In genomic region chr5:170393958-170394357, GRCh38 we compare ENCODE assay signal across 14 cellular contexts. TPM values are rescaled to one million over a fixed set of nuclear protein-coding genes. Genes with fewer than 3 reads are reported as not detected.
DNase-seq lines count a peak whose midpoint lies in the region; ATAC-seq and TF ChIP-seq lines count a peak whose summit lies in the region.
"Had no signal": no experiment of that assay in that cellular context is flagged by ENCODE, and none has a peak within 500 bp of the region (broad histone marks: within the 10 kb centered on the region; RNA-seq: fewer than 3 reads in every experiment).

No MANE protein-coding gene starts in this region.

- peaks cover 23% of the 10 kb centered on the region for H3K4me1 Mint-ChIP-seq in activated T-cell treated with anti-CD3 and anti-CD28 coated beads, Interleukin-2, amount 50 U/mL, for 72 hours (ENCODE audit: low read depth)
- H3K4me1 Mint-ChIP-seq in IgD-negative memory B cell = peaks cover 13 to 24% (median 24%) of the 10 kb centered on the region in 3 donors
- H3K4me1 Mint-ChIP-seq in activated naive CD8-positive, alpha-beta T cell treated with anti-CD3 and anti-CD28 coated beads, Interleukin-2, amount 10 ng/mL, durations not matched to agents 7 days and 5 days = peaks cover 12% of the 10 kb centered on the region

- H3K9me3 Mint-ChIP-seq in activated T-cell treated with anti-CD3 and anti-CD28 coated beads, Interleukin-2, amount 50 U/mL, for 72 hours = no peaks in the 10 kb centered on the region
- no peaks in the 10 kb centered on the region for H3K9me3 Mint-ChIP-seq in IgD-negative memory B cell
- H3K9me3 Mint-ChIP-seq in activated naive CD8-positive, alpha-beta T cell treated with anti-CD3 and anti-CD28 coated beads, Interleukin-2, amount 10 ng/mL, durations not matched to agents 7 days and 5 days = no peaks in the 10 kb centered on the region

- peaks cover 0 to 61% (median 50%) of the 10 kb centered on the region in 4 donors for H3K4me1 ChIP-seq in sigmoid colon

- TF ChIP-seq POLR2A in sigmoid colon (IDR thresholded peaks at IDR 0.05) = no peak

- no peaks in the 10 kb centered on the region for H3K9me3 ChIP-seq in sigmoid colon
- H3K9me3 ChIP-seq: ovary had no signal

- peak overlapping the region; percentile 44 to 50 for H3K4me3 Mint-ChIP-seq in activated T-cell treated with anti-CD3 and anti-CD28 coated beads, Interleukin-2, amount 50 U/mL, for 72 hours
- H3K4me3 Mint-ChIP-seq in IgD-negative memory B cell = peak overlapping the region in 2 of 4 donors; percentile 13 to 83
- peak overlapping the region; percentile 63 for H3K4me3 Mint-ChIP-seq in activated naive CD8-positive, alpha-beta T cell treated with anti-CD3 and anti-CD28 coated beads, Interleukin-2, amount 10 ng/mL, durations not matched to agents 7 days and 5 days

- POLR2A ChIA-PET in activated naive CD8-positive, alpha-beta T cell treated with anti-CD3 and anti-CD28 coated beads, Interleukin-2, amount 10 ng/mL, durations not matched to agents 7 days and 5 days (lab: Charles Lee) = interaction anchor here (0.6 to 1.2 kb wide), 2 partner anchors 115 to 129 kb away, joined by 3 read pairs; no protein-coding TSS in a partner anchor

- H3K27ac Mint-ChIP-seq in activated T-cell treated with anti-CD3 and anti-CD28 coated beads, Interleukin-2, amount 50 U/mL, for 72 hours = no peak overlapping the region
- peak overlapping the region; percentile 6 to 27 (median 25) for H3K27ac Mint-ChIP-seq in IgD-negative memory B cell
- peak overlapping the region; percentile 59 for H3K27ac Mint-ChIP-seq in activated naive CD8-positive, alpha-beta T cell treated with anti-CD3 and anti-CD28 coated beads, Interleukin-2, amount 10 ng/mL, durations not matched to agents 7 days and 5 days

- no peak overlapping the region for H3K4me3 ChIP-seq in sigmoid colon
- H3K4me3 ChIP-seq: ovary had no signal

- H3K27me3 Mint-ChIP-seq in activated T-cell treated with anti-CD3 and anti-CD28 coated beads, Interleukin-2, amount 50 U/mL, for 72 hours (ENCODE audit: low read depth) = peaks cover 8% of the 10 kb centered on the region
- H3K27me3 Mint-ChIP-seq in IgD-negative memory B cell = peaks cover 17% of the 10 kb centered on the region
- H3K27me3 Mint-ChIP-seq in activated naive CD8-positive, alpha-beta T cell treated with anti-CD3 and anti-CD28 coated beads, Interleukin-2, amount 10 ng/mL, durations not matched to agents 7 days and 5 days = peaks cover 14% of the 10 kb centered on the region

- no peaks in the 10 kb centered on the region for H3K36me3 Mint-ChIP-seq in activated T-cell treated with anti-CD3 and anti-CD28 coated beads, Interleukin-2, amount 50 U/mL, for 72 hours (ENCODE audit: insufficient read depth in 2 of 2)
- no peaks in the 10 kb centered on the region for H3K36me3 Mint-ChIP-seq in IgD-negative memory B cell
- no peaks in the 10 kb centered on the region for H3K36me3 Mint-ChIP-seq in activated naive CD8-positive, alpha-beta T cell treated with anti-CD3 and anti-CD28 coated beads, Interleukin-2, amount 10 ng/mL, durations not matched to agents 7 days and 5 days

- H3K27ac ChIP-seq in sigmoid colon = peak overlapping the region in 3 of 4 donors; percentile 6 to 95 (median 94)
- H3K27ac ChIP-seq: ovary, VCaP had no signal

- no peak for DNase-seq in activated T-cell treated with anti-CD3 and anti-CD28 coated beads, Interleukin-2, amount 50 U/mL, for 72 hours
- no peak for DNase-seq in activated T-cell treated with anti-CD3 and anti-CD28 coated beads, Interleukin-2, amount 50 U/mL, for 1 hour
- DNase-seq in activated naive CD8-positive, alpha-beta T cell treated with anti-CD3 and anti-CD28 coated beads, Interleukin-2, amount 10 ng/mL, durations not matched to agents 7 days and 5 days = no peak
- DNase-seq in sigmoid colon = no peak
- DNase-seq in omental fat pad (ENCODE audit: low spot score) = no peak
- DNase-seq: DMS79, NCI-H2107, ovary had no signal

- TF ChIP-seq CTCF in sigmoid colon (IDR thresholded peaks at IDR 0.05) = no peak
- TF ChIP-seq CTCF in omental fat pad (IDR thresholded peaks at IDR 0.05) = no peak

- H3K27me3 ChIP-seq in sigmoid colon = no peaks in the 10 kb centered on the region
- H3K27me3 ChIP-seq: ovary had no signal

- intact Hi-C loops in sigmoid colon (cut with DNase I) = no loop called here

- WGBS in sigmoid colon, 2 donors = 60 to 73% methylated on average over 8 of the region's 8 CpGs

- H3K36me3 ChIP-seq in sigmoid colon = no peaks in the 10 kb centered on the region
- H3K36me3 ChIP-seq: ovary had no signal

- no peak for ATAC-seq in activated T-cell treated with anti-CD3 and anti-CD28 coated beads, Interleukin-2, amount 50 U/mL, for 72 hours (replicated peaks in 1 of 2)
- ATAC-seq in activated naive CD8-positive, alpha-beta T cell treated with anti-CD3 and anti-CD28 coated beads, Interleukin-2, amount 10 ng/mL, durations not matched to agents 7 days and 5 days (ENCODE audit: low read depth) = no peak
- no peak for ATAC-seq in HG02588 (IDR thresholded peaks at IDR 0.05; ENCODE audit: unreplicated experiment)
- ATAC-seq in HG03097 (IDR thresholded peaks at IDR 0.05; ENCODE audit: low FRiP score, unreplicated experiment) = no peak
- no peak for ATAC-seq in omental fat pad (ENCODE audit: low FRiP score)

- TF ChIP-seq EP300 in sigmoid colon (IDR thresholded peaks at IDR 0.05) = no peak

RNA-seq across cellular contexts. Expression of gene KCNMB1, which starts 4.8 kb away (rescaled TPM):
- not detected for total RNA-seq in activated T-cell treated with anti-CD3 and anti-CD28 coated beads, Interleukin-2, amount 50 U/mL, for 72 hours
- polyA plus RNA-seq in IgD-negative memory B cell (not detected), sigmoid colon (1 to 10 TPM in 2 of 3 donors, under 1 TPM in 1; 0.46 to 6.8 (median 1.2) TPM)
- not detected for total RNA-seq in activated naive CD8-positive, alpha-beta T cell treated with anti-CD3 and anti-CD28 coated beads, Interleukin-2, amount 10 ng/mL, durations not matched to agents 7 days and 5 days
- total RNA-seq in sigmoid colon (10 to 100 TPM; 38.6 to 59.8 (median 44.6) TPM), omental fat pad (1 to 10 TPM in 1 of 4 donors, under 1 TPM in 3; 0.19 to 1.9 (median 0.46) TPM)
- total RNA-seq: HT1080, MCF 10A had no signal

Comparison
In these comparisons a context has a peak if more than half of its experiments do, and no peak if none do; other contexts are left out.
1. RNA of gene KCNMB1, which starts 4.8 kb away (total RNA-seq): 38.6 to 59.8 TPM in sigmoid colon; 0.19 to 1.9 TPM in omental fat pad, not detected in activated naive CD8-positive, alpha-beta T cell treated with anti-CD3 and anti-CD28 coated beads, Interleukin-2, amount 10 ng/mL, durations not matched to agents 7 days and 5 days and not detected in activated T-cell treated with anti-CD3 and anti-CD28 coated beads, Interleukin-2, amount 50 U/mL, for 72 hours; every median in the first group is over 10 times any median in the second.